28 cellular contexts compared by ENCODE assay signal in genomic region chr14:59311723-59312122, GRCh38.
"Had no signal": no experiment of that assay in that cellular context is flagged by ENCODE, and none has a peak within 500 bp of the region (broad histone marks: within the 10 kb centered on the region; RNA-seq: fewer than 3 reads in every experiment).

No MANE protein-coding gene starts in this region.

- H3K36me3 ChIP-seq: colonic mucosa, gastroesophageal sphincter, left lung, thoracic aorta, transverse colon had no signal

- H3K36me3 Mint-ChIP-seq: mesothelial cell of epicardium; stimulated activated effector memory CD8-positive, alpha-beta T cell treated with anti-CD3 and anti-CD28 coated beads, Interleukin-12 subunit alpha, Interleukin-12 subunit beta, amount 100 ng/mL, for 72 hours had no signal

- H3K27ac ChIP-seq: colonic mucosa, epithelial cell of prostate, foreskin keratinocyte, left lung, psoas muscle had no signal

- ATAC-seq: foreskin keratinocyte; gastroesophageal sphincter; heart left ventricle; left cardiac atrium; left lung; mucosa of descending colon; naive thymus-derived CD4-positive, alpha-beta T cell; psoas muscle; right cardiac atrium; stimulated activated effector memory CD8-positive, alpha-beta T cell treated with anti-CD3 and anti-CD28 coated beads, Interleukin-12 subunit alpha, Interleukin-12 subunit beta, amount 100 ng/mL, for 72 hours; stimulated activated naive CD8-positive, alpha-beta T cell treated with anti-CD3 and anti-CD28 coated beads, Interleukin-15, Interleukin-2, amounts not matched to agents 100 U/mL and 50 U/mL, for 24 hours had no signal

- H3K4me3 ChIP-seq: colonic mucosa, esophagus muscularis mucosa, gastroesophageal sphincter, heart left ventricle, left lung, mucosa of descending colon, psoas muscle, thoracic aorta, transverse colon had no signal

- H3K27me3 Mint-ChIP-seq: central memory CD8-positive, alpha-beta T cell; dendritic cell treated with granulocyte-macrophage colony-stimulating factor and Interleukin-4, amounts not matched to agents 40 ng/mL and 50 ng/mL, for 4 days; naive thymus-derived CD4-positive, alpha-beta T cell had no signal

- FAIRE-seq: islet of Langerhans had no signal

- H3K4me1 ChIP-seq: colonic mucosa had no signal

- H3K27ac Mint-ChIP-seq: dendritic cell treated with granulocyte-macrophage colony-stimulating factor and Interleukin-4, amounts not matched to agents 40 ng/mL and 50 ng/mL, for 4 days; endodermal cell; mesothelial cell of epicardium; stimulated activated effector memory CD8-positive, alpha-beta T cell treated with anti-CD3 and anti-CD28 coated beads, Interleukin-12 subunit alpha, Interleukin-12 subunit beta, amount 100 ng/mL, for 72 hours had no signal

- H3K27me3 ChIP-seq: colonic mucosa, esophagus muscularis mucosa, foreskin keratinocyte, gastroesophageal sphincter, heart left ventricle, left lung, transverse colon had no signal

- H3K4me1 Mint-ChIP-seq: central memory CD8-positive, alpha-beta T cell had no signal

- H3K9me3 ChIP-seq: colonic mucosa, esophagus muscularis mucosa, gastroesophageal sphincter, heart left ventricle, left lung, mucosa of descending colon, psoas muscle, thoracic aorta, transverse colon had no signal

- DNase-seq: colonic mucosa; effector CD8-positive, alpha-beta T cell; endodermal cell; foreskin keratinocyte; heart left ventricle; hippocampal formation; left cardiac atrium; left lung; mesenchymal stem cell; mucosa of descending colon; naive thymus-derived CD4-positive, alpha-beta T cell; nephron progenitor cell; nucleus accumbens; psoas muscle; right cardiac atrium; stimulated activated CD4-positive, alpha-beta T cell treated with anti-CD3 and anti-CD28 coated beads, Interleukin-2, amount 100 ng/mL, for 24 hours; stimulated activated CD4-positive, alpha-beta T cell treated with anti-CD3 and anti-CD28 coated beads, Interleukin-4, amount 100 ng/mL, for 24 hours; stimulated activated naive CD8-positive, alpha-beta T cell treated with anti-CD3 and anti-CD28 coated beads, Interleukin-15, Interleukin-2, amounts not matched to agents 100 U/mL and 50 U/mL, for 24 hours; transverse colon had no signal

- H3K4me3 Mint-ChIP-seq: central memory CD8-positive, alpha-beta T cell; dendritic cell treated with granulocyte-macrophage colony-stimulating factor and Interleukin-4, amounts not matched to agents 40 ng/mL and 50 ng/mL, for 4 days; endodermal cell; mesothelial cell of epicardium; naive thymus-derived CD4-positive, alpha-beta T cell; nephron progenitor cell; stimulated activated effector memory CD8-positive, alpha-beta T cell treated with anti-CD3 and anti-CD28 coated beads, Interleukin-12 subunit alpha, Interleukin-12 subunit beta, amount 100 ng/mL, for 72 hours had no signal

- H3K9me3 Mint-ChIP-seq: central memory CD8-positive, alpha-beta T cell; dendritic cell treated with granulocyte-macrophage colony-stimulating factor and Interleukin-4, amounts not matched to agents 40 ng/mL and 50 ng/mL, for 4 days; endodermal cell; mesothelial cell of epicardium; naive thymus-derived CD4-positive, alpha-beta T cell; nephron progenitor cell; stimulated activated effector memory CD8-positive, alpha-beta T cell treated with anti-CD3 and anti-CD28 coated beads, Interleukin-12 subunit alpha, Interleukin-12 subunit beta, amount 100 ng/mL, for 72 hours had no signal
